ENCODE assay signal across 13 cellular contexts in the genomic region with DNA sequence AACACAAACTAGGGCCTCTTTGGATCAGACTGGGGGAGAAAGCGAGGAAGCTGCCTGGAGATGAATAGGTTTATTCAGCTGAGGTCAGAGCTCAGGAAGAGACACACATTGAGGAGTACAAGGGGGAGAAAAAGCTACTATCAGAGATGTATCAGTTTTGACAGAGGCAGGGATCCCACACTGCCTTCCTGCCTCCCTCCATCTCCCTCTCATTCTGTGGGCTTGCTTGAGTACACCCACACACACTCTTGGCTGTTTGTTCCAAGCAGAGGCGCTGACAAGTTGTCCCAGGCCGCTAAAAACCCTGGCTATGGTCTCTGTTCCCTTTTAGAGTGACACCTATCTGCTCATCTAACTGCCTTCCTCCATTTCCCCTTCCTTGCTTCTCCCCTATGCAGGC. TPM values are rescaled to one million over a fixed set of nuclear protein-coding genes. Genes with fewer than 3 reads are reported as not detected.
DNase-seq lines count a peak whose midpoint lies in the region; ATAC-seq and TF ChIP-seq lines count a peak whose summit lies in the region.
"Had no signal": no experiment of that assay in that cellular context is flagged by ENCODE, and none has a peak within 500 bp of the region (broad histone marks: within the 10 kb centered on the region; RNA-seq: fewer than 3 reads in every experiment).

No MANE protein-coding gene starts in this region.

- H3K9me3 ChIP-seq in CD8-positive, alpha-beta T cell (ENCODE audit: low read length): no peaks in the 10 kb centered on the region
- H3K9me3 ChIP-seq in Panc1 (ENCODE audit: control insufficient read depth, insufficient read depth, low read depth, low read length) (no peaks in the 10 kb centered on the region), endocrine pancreas (ENCODE audit: control insufficient read depth, low read length) (no peaks in the 10 kb centered on the region)

- H3K4me3 Mint-ChIP-seq in CD8-positive, alpha-beta T cell: peak overlapping the region; percentile 92
- peak overlapping the region; percentile 84 for H3K4me3 Mint-ChIP-seq in stimulated activated effector memory CD8-positive, alpha-beta T cell treated with anti-CD3 and anti-CD28 coated beads, Interleukin-12 subunit alpha, Interleukin-12 subunit beta, amount 100 ng/mL, for 72 hours

- DNase-seq in CD8-positive, alpha-beta T cell: peak in 1 of 7 experiments; percentile 38
- no peak for DNase-seq in Panc1 (ENCODE audit: low read depth, low spot score)
- no peak for DNase-seq in stimulated activated effector memory CD8-positive, alpha-beta T cell treated with anti-CD3 and anti-CD28 coated beads, Interleukin-12 subunit alpha, Interleukin-12 subunit beta, amount 100 ng/mL, for 72 hours (ENCODE audit: low spot score in 2 of 2)
- DNase-seq in GM19238 (ENCODE audit: insufficient read length, low spot score): no peak
- DNase-seq: effector CD4-positive, alpha-beta T cell; NCI-H1092; NCI-H774; stimulated activated CD4-positive, alpha-beta T cell treated with anti-CD3 and anti-CD28 coated beads, Interleukin-1b, Interleukin-23, amount 100 ng/mL, for 48 hours had no signal

- POLR2A ChIA-PET in CD8-positive, alpha-beta T cell (lab: Charles Lee): no interaction called here
- POLR2A ChIA-PET in Panc1 (lab: Charles Lee): no interaction called here

- no peak for TF ChIP-seq CTCF in CD8-positive, alpha-beta T cell (IDR thresholded peaks at IDR 0.05)
- TF ChIP-seq CTCF in Panc1 (IDR thresholded peaks at IDR 0.05): no peak

- peaks cover 15% of the 10 kb centered on the region for H3K36me3 ChIP-seq in CD8-positive, alpha-beta T cell (ENCODE audit: insufficient read depth, low read length)
- H3K36me3 ChIP-seq in Panc1 (ENCODE audit: control insufficient read depth, insufficient read depth, low read length) (no peaks in the 10 kb centered on the region), endocrine pancreas (ENCODE audit: control insufficient read depth, insufficient read depth, low read length) (peaks cover 7% of the 10 kb centered on the region)

- peak overlapping the region; percentile 99 for H3K27ac Mint-ChIP-seq in CD8-positive, alpha-beta T cell
- peak overlapping the region; percentile 97 for H3K27ac Mint-ChIP-seq in stimulated activated effector memory CD8-positive, alpha-beta T cell treated with anti-CD3 and anti-CD28 coated beads, Interleukin-12 subunit alpha, Interleukin-12 subunit beta, amount 100 ng/mL, for 72 hours

- H3K4me1 Mint-ChIP-seq in CD8-positive, alpha-beta T cell (ENCODE audit: low read depth): peaks cover 58% of the 10 kb centered on the region
- H3K4me1 Mint-ChIP-seq in stimulated activated effector memory CD8-positive, alpha-beta T cell treated with anti-CD3 and anti-CD28 coated beads, Interleukin-12 subunit alpha, Interleukin-12 subunit beta, amount 100 ng/mL, for 72 hours: peaks cover 67% of the 10 kb centered on the region

- no peak overlapping the region for H3K27ac ChIP-seq in CD8-positive, alpha-beta T cell (ENCODE audit: low read depth, low read length)
- peak overlapping the region; percentile 69; the same call in 1 of the 2 replicates for H3K27ac ChIP-seq in Panc1 (ENCODE audit: low read length)

- H3K27me3 Mint-ChIP-seq in CD8-positive, alpha-beta T cell (ENCODE audit: low read depth): no peaks in the 10 kb centered on the region

- peak overlapping the region; percentile 41 for H3K9ac ChIP-seq in endocrine pancreas (ENCODE audit: control insufficient read depth, insufficient read depth, low read length)

- peaks cover 45% of the 10 kb centered on the region for H3K36me3 Mint-ChIP-seq in CD8-positive, alpha-beta T cell
- H3K36me3 Mint-ChIP-seq in stimulated activated effector memory CD8-positive, alpha-beta T cell treated with anti-CD3 and anti-CD28 coated beads, Interleukin-12 subunit alpha, Interleukin-12 subunit beta, amount 100 ng/mL, for 72 hours: peaks cover 67% of the 10 kb centered on the region

- no peak overlapping the region for H3K4me3 ChIP-seq in CD8-positive, alpha-beta T cell (ENCODE audit: low read depth, low read length)
- H3K4me3 ChIP-seq in Panc1 (ENCODE audit: low read depth in 2 of 2, low read length in 2 of 2) (no peak overlapping the region), endocrine pancreas (ENCODE audit: control insufficient read depth, insufficient read depth, low read length) (peak overlapping the region; percentile 41)

- no peaks in the 10 kb centered on the region for H3K27me3 ChIP-seq in CD8-positive, alpha-beta T cell (ENCODE audit: insufficient read depth, low read length)
- H3K27me3 ChIP-seq in Panc1 (ENCODE audit: control insufficient read depth, insufficient read depth, low read length) (no peaks in the 10 kb centered on the region), endocrine pancreas (ENCODE audit: control insufficient read depth, insufficient read depth, low read length) (no peaks in the 10 kb centered on the region)

- intact Hi-C loops in CD8-positive, alpha-beta T cell (cut with DNase I, micrococcal nuclease): loop anchor here in 1 of 2 experiments (5.0 kb wide), 1 partner anchor 1720 kb away; a partner anchor contains a TSS
- intact Hi-C loops in Panc1 (cut with micrococcal nuclease; ENCODE audit: unreplicated experiment): no loop called here

- H3K4me1 ChIP-seq in CD8-positive, alpha-beta T cell (ENCODE audit: insufficient read depth, low read length): peaks cover 30% of the 10 kb centered on the region
- H3K4me1 ChIP-seq in Panc1 (ENCODE audit: control insufficient read depth, insufficient read depth, low read length) (peaks cover 8% of the 10 kb centered on the region), endocrine pancreas (ENCODE audit: control insufficient read depth, insufficient read depth, low read length) (peaks cover 12% of the 10 kb centered on the region)

- CTCF ChIA-PET in CD8-positive, alpha-beta T cell (lab: Charles Lee): interaction anchor here (1.5 kb wide), 1 partner anchor 10 kb away, joined by 6 read pairs; no protein-coding TSS in a partner anchor
- CTCF ChIA-PET in Panc1 (lab: Charles Lee): no interaction called here

- BruUV-seq in Panc1 (replicated peaks; lab: Mats Ljungman, UMichigan): no TSS peak

- ATAC-seq in CD8-positive, alpha-beta T cell: peak; percentile 2
- ATAC-seq in Panc1 (no peak), HG02884 (IDR thresholded peaks at IDR 0.05; ENCODE audit: unreplicated experiment) (no peak), GM19455 (IDR thresholded peaks at IDR 0.05; ENCODE audit: unreplicated experiment) (no peak)
- ATAC-seq in stimulated activated effector memory CD8-positive, alpha-beta T cell treated with anti-CD3 and anti-CD28 coated beads, Interleukin-12 subunit alpha, Interleukin-12 subunit beta, amount 100 ng/mL, for 72 hours: no peak

- H3K9me3 Mint-ChIP-seq in CD8-positive, alpha-beta T cell: no peaks in the 10 kb centered on the region
- no peaks in the 10 kb centered on the region for H3K9me3 Mint-ChIP-seq in stimulated activated effector memory CD8-positive, alpha-beta T cell treated with anti-CD3 and anti-CD28 coated beads, Interleukin-12 subunit alpha, Interleukin-12 subunit beta, amount 100 ng/mL, for 72 hours

- in situ Hi-C loops in Panc1 (cut with HindIII; ENCODE audit: low pct_unique_long_range_greater_than_20kb, low sequenced_read_pairs): no loop called here

RNA-seq across cellular contexts. Expression of a gene that starts 5.2 kb away (rescaled TPM):
- 1,000 to 10,000 TPM in 1 of 2 experiments, 100 to 1,000 TPM in 1; 978 to 1,030 TPM for total RNA-seq in CD8-positive, alpha-beta T cell
- 25.0 TPM for total RNA-seq in Panc1 (2021; ENCODE audit: unreplicated experiment)
- polyA plus RNA-seq in Panc1 (2012; ENCODE audit: insufficient read length): 22.7 TPM

RNA-seq across cellular contexts. Expression of a gene that starts 6.6 kb away (rescaled TPM):
- total RNA-seq in CD8-positive, alpha-beta T cell: 1 to 10 TPM; 7.7 to 8.6 TPM
- 6.8 TPM for total RNA-seq in Panc1 (2021; ENCODE audit: unreplicated experiment)
- polyA plus RNA-seq in Panc1 (2012; ENCODE audit: insufficient read length): 3.2 TPM

RNA-seq across cellular contexts. Expression of a gene that starts 38.8 kb away (rescaled TPM):
- under 1 TPM; 0.05 to 0.08 TPM for total RNA-seq in CD8-positive, alpha-beta T cell
- total RNA-seq in Panc1 (2021; ENCODE audit: unreplicated experiment): 0.13 TPM
- 0.08 TPM for polyA plus RNA-seq in Panc1 (2012; ENCODE audit: insufficient read length)
- total RNA-seq: G401; T-helper 2 cell treated with Interferon-gamma antibody and Interleukin-4, amounts not matched to agents 100 ng/mL and 5 ng/mL, for 36 hours had no signal

Comparison
In these comparisons a context has a peak if more than half of its experiments do, and no peak if none do; other contexts are left out.
1. RNA of a gene that starts 5.2 kb away (total RNA-seq): 978 to 1,030 TPM in CD8-positive, alpha-beta T cell; 25.0 TPM in Panc1 (single experiment); every median in the first group is over 10 times any median in the second.